ENCODE assay signal across 1 cellular context in genomic region chr2:241093133-241093761, GRCh38.
TF ChIP-seq lines count a peak whose summit lies in the region.

No MANE protein-coding gene starts in this region.

TF ChIP-seq in HepG2, 621 proteins besides CTCF, POLR2A, EP300 and RAD21 (continued from another document):
- TF ChIP-seq ARID2 (CRISPR knock-in tag; IDR thresholded peaks at IDR 0.05; ENCODE audit: borderline replicate concordance), result peak; percentile 54; the same call in 1 of the 2 replicates
- TF ChIP-seq, protein P1, sequence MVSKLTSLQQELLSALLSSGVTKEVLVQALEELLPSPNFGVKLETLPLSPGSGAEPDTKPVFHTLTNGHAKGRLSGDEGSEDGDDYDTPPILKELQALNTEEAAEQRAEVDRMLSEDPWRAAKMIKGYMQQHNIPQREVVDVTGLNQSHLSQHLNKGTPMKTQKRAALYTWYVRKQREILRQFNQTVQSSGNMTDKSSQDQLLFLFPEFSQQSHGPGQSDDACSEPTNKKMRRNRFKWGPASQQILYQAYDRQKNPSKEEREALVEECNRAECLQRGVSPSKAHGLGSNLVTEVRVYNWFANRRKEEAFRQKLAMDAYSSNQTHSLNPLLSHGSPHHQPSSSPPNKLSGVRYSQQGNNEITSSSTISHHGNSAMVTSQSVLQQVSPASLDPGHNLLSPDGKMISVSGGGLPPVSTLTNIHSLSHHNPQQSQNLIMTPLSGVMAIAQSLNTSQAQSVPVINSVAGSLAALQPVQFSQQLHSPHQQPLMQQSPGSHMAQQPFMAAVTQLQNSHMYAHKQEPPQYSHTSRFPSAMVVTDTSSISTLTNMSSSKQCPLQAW (CRISPR knock-in tag; IDR thresholded peaks at IDR 0.05), result peak; percentile 65; the same call in 1 of the 2 replicates
- 0 out of 2 replicates have a peak, but pooled peaks have one; percentile 49 for TF ChIP-seq ZNF567 (CRISPR knock-in tag; IDR thresholded peaks at IDR 0.05; ENCODE audit: borderline replicate concordance)
- TF ChIP-seq, protein P2, sequence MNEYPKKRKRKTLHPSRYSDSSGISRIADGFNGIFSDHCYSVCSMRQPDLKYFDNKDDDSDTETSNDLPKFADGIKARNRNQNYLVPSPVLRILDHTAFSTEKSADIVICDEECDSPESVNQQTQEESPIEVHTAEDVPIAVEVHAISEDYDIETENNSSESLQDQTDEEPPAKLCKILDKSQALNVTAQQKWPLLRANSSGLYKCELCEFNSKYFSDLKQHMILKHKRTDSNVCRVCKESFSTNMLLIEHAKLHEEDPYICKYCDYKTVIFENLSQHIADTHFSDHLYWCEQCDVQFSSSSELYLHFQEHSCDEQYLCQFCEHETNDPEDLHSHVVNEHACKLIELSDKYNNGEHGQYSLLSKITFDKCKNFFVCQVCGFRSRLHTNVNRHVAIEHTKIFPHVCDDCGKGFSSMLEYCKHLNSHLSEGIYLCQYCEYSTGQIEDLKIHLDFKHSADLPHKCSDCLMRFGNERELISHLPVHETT (CRISPR knock-in tag; conservative IDR thresholded peaks at IDR 0.05), result peak; percentile 66; the same call in 1 of the 2 replicates
- TF ChIP-seq SMAD3 (CRISPR knock-in tag; IDR thresholded peaks at IDR 0.05), result peak; percentile 77; the same call in 1 of the 2 replicates
- TF ChIP-seq MEIS2 (CRISPR knock-in tag; IDR thresholded peaks at IDR 0.05), result 0 out of 2 replicates have a peak, but pooled peaks have one; percentile 33
- peak; percentile 98 for TF ChIP-seq HDAC2 (CRISPR knock-in tag; IDR thresholded peaks at IDR 0.05)
- TF ChIP-seq, protein P3, sequence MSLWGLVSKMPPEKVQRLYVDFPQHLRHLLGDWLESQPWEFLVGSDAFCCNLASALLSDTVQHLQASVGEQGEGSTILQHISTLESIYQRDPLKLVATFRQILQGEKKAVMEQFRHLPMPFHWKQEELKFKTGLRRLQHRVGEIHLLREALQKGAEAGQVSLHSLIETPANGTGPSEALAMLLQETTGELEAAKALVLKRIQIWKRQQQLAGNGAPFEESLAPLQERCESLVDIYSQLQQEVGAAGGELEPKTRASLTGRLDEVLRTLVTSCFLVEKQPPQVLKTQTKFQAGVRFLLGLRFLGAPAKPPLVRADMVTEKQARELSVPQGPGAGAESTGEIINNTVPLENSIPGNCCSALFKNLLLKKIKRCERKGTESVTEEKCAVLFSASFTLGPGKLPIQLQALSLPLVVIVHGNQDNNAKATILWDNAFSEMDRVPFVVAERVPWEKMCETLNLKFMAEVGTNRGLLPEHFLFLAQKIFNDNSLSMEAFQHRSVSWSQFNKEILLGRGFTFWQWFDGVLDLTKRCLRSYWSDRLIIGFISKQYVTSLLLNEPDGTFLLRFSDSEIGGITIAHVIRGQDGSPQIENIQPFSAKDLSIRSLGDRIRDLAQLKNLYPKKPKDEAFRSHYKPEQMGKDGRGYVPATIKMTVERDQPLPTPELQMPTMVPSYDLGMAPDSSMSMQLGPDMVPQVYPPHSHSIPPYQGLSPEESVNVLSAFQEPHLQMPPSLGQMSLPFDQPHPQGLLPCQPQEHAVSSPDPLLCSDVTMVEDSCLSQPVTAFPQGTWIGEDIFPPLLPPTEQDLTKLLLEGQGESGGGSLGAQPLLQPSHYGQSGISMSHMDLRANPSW (CRISPR knock-in tag; IDR thresholded peaks at IDR 0.05; ENCODE audit: borderline replicate concordance), result peak; percentile 77; the same call in 1 of the 2 replicates
- TF ChIP-seq ZBTB37 (CRISPR knock-in tag; IDR thresholded peaks at IDR 0.05), result peak; percentile 90
- TF ChIP-seq SOX13 (IDR thresholded peaks at IDR 0.05), result 0 out of 2 replicates have a peak, but pooled peaks have one; percentile 12
- peak in 1 of 2 experiments; percentile 74; a peak in 2 of 4 replicates for TF ChIP-seq SOX13 (CRISPR knock-in tag; conservative IDR thresholded peaks at IDR 0.05 in 1 of 2, IDR thresholded peaks at IDR 0.05 in 1 of 2)
- TF ChIP-seq ZBTB25 (CRISPR knock-in tag; IDR thresholded peaks at IDR 0.05), result peak; percentile 78
- peak; percentile 79 for TF ChIP-seq NR2F2 (IDR thresholded peaks at IDR 0.05; ENCODE audit: borderline replicate concordance, low read depth)
- TF ChIP-seq SIX1 (CRISPR knock-in tag; IDR thresholded peaks at IDR 0.05; ENCODE audit: borderline replicate concordance), result peak; percentile 89
- peak; percentile 44; the same call in 1 of the 2 replicates for TF ChIP-seq SIN3A (IDR thresholded peaks at IDR 0.05; ENCODE audit: borderline replicate concordance, low read depth, low read length)
